9 cellular contexts compared by ENCODE assay signal in the genomic region with DNA sequence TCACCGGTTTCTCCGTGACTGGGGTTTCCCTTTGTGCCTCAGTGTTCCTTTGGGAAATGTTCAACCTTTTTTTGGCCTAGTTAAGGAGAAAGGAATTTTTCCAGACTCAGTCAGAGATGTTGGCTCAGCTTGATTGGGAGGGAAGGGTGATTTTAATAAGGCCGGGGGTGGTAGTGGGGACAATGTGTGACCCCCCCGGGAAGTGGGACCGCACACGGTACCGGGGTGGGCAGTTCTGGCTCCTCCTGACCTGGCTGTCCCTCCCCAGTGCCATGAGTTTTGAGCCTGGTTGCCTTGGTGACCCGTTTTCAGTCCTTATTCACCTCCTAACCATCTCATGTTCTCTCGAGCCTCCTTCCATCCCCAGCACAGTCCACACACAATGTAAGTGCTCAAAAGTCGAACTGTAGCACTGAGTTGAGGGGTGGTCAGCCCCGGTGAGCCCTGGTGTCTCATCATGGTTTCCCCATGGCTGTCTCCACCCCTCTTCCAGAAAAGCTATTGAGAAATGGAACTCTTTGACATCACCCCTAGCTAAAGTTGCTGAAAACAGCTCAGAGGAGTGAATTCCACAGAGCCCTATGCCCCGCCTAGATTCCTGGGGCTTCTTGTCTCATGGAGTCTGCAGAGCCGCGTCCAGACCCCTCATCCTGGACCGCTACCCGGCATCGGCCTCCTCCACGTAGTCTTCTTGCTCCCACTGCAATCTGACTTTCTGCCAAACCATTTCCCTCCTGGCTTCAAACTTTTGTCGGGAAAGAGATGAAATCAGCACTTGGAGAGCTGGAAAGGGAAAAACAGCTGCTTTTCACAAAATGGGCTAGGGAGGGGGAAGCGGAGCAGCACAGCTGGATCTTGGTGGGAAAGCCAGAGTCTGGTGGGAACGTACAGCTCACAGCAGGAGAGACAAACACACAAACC.
DNase-seq lines count a peak whose midpoint lies in the region; ATAC-seq, FAIRE-seq and TF ChIP-seq lines count a peak whose summit lies in the region.
"Had no signal": no experiment of that assay in that cellular context is flagged by ENCODE, and none has a peak within 500 bp of the region (broad histone marks: within the 10 kb centered on the region; RNA-seq: fewer than 3 reads in every experiment).

No MANE protein-coding gene starts in this region.

- TF ChIP-seq CTCF in choroid plexus epithelial cell (conservative IDR thresholded peaks at IDR 0.05; ENCODE audit: low read depth, low read length), result peak; percentile 7
- no peak for TF ChIP-seq CTCF in HepG2 (CRISPR knock-in tag; IDR thresholded peaks at IDR 0.05)
- no peak for TF ChIP-seq CTCF in smooth muscle cell (IDR thresholded peaks at IDR 0.05; ENCODE audit: borderline replicate concordance, insufficient read depth, poor library complexity, severe bottlenecking)

- POLR2A ChIA-PET in HepG2 (lab: Yijun Ruan, JAX), result interaction anchor here (1.0 to 2.4 kb wide), 6 partner anchors 10 to 154 kb away, joined by 3 to 14 read pairs (median 3); partner anchors contain the start of gene RRBP1

- H3K9me3 ChIP-seq in HepG2 (ENCODE audit: low read length) (no peaks in the 10 kb centered on the region; the same call in 1 of the 2 replicates), smooth muscle cell (replicated peaks; ENCODE audit: low read depth) (no peaks in the 10 kb centered on the region)

- peak; percentile 14; the same call in 1 of the 3 replicates for ATAC-seq in HepG2
- ATAC-seq in GM21423 (IDR thresholded peaks at IDR 0.05; ENCODE audit: unreplicated experiment), result no peak

- H3K36me3 ChIP-seq in HepG2 (replicated peaks in 1 of 2; ENCODE audit: control insufficient read depth in 1 of 2, insufficient read depth in 2 of 2, low read length in 2 of 2) (no peaks in the 10 kb centered on the region), smooth muscle cell (ENCODE audit: low read depth) (no peaks in the 10 kb centered on the region)

- H3K9ac ChIP-seq in HepG2 (ENCODE audit: insufficient read depth, low read depth, low read length), result no peak overlapping the region
- H3K9ac ChIP-seq in smooth muscle cell (ENCODE audit: low read depth), result peak overlapping the region; percentile 4

- in situ Hi-C loops in HepG2 (cut with HindIII; ENCODE audit: extremely low pct_ligation_motif_present, low pct_unique_long_range_greater_than_20kb), result no loop called here

- BruUV-seq in HepG2 (replicated peaks; lab: Mats Ljungman, UMichigan), result no TSS peak

- H3K4me3 ChIP-seq in choroid plexus epithelial cell (ENCODE audit: low read depth, low read length), result peak overlapping the region; percentile 32
- no peak overlapping the region for H3K4me3 ChIP-seq in HepG2 (replicated peaks in 1 of 3; ENCODE audit: insufficient read depth in 1 of 3, low read depth in 2 of 3, low read length in 3 of 3)
- no peak overlapping the region for H3K4me3 ChIP-seq in smooth muscle cell

- 68% methylated on average over 21 of the region's 21 CpGs for WGBS in HepG2 (ENCODE audit: low lambda C conversion rate)
- 67% methylated on average over 21 of the region's 21 CpGs for WGBS in smooth muscle cell (ENCODE audit: low lambda C conversion rate)

- no peak overlapping the region for H3K27ac ChIP-seq in HepG2 (ENCODE audit: extremely low read length, insufficient read depth, low read length)
- H3K27ac ChIP-seq in smooth muscle cell (ENCODE audit: low read depth), result peak overlapping the region; percentile 67

- no peak for FAIRE-seq in HepG2 (lab: Jason Lieb, UNC)

- H3F3A ChIP-seq in smooth muscle cell (ENCODE audit: low read depth), result peaks cover 10% of the 10 kb centered on the region

- TF ChIP-seq POLR2A in HepG2 (IDR thresholded peaks at IDR 0.05; ENCODE audit: insufficient read depth in 1 of 2, low read depth in 2 of 2, low read length in 2 of 2), result no peak

- H4K20me1 ChIP-seq in HepG2 (ENCODE audit: insufficient read depth, low read length) (no peaks in the 10 kb centered on the region), smooth muscle cell (ENCODE audit: low read depth) (no peaks in the 10 kb centered on the region)

- H2AFZ ChIP-seq in HepG2 (ENCODE audit: low read length) (no peak overlapping the region), smooth muscle cell (ENCODE audit: low read depth) (peak overlapping the region; percentile 67)

- TF ChIP-seq RAD21 in HepG2 (CRISPR knock-in tag; IDR thresholded peaks at IDR 0.05), result no peak

- H3K27me3 ChIP-seq in HepG2 (ENCODE audit: control insufficient read depth in 1 of 2, insufficient read depth in 2 of 2, low read length in 2 of 2) (peaks cover 0 to 10% of the 10 kb centered on the region in 2 experiments; a peak in 3 of 5 replicates), smooth muscle cell (ENCODE audit: low read depth) (no peaks in the 10 kb centered on the region)

- intact Hi-C loops in HepG2 (cut with micrococcal nuclease; ENCODE audit: unreplicated experiment), result no loop called here

- H3K4me1 ChIP-seq in HepG2 (ENCODE audit: insufficient read depth, low read length) (peaks cover 20% of the 10 kb centered on the region), smooth muscle cell (ENCODE audit: low read depth) (peaks cover 14% of the 10 kb centered on the region)

- H3K79me2 ChIP-seq in HepG2 (ENCODE audit: insufficient read depth, low read length), result no peaks in the 10 kb centered on the region
- no peaks in the 10 kb centered on the region for H3K79me2 ChIP-seq in smooth muscle cell (ENCODE audit: low read depth)

- TF ChIP-seq EP300 in HepG2 (IDR thresholded peaks at IDR 0.05; ENCODE audit: low read depth in 2 of 2, low read length in 2 of 2), result no peak
- no peak for TF ChIP-seq EP300 in HepG2 (CRISPR knock-in tag; IDR thresholded peaks at IDR 0.05; ENCODE audit: borderline replicate concordance)

- no peak overlapping the region for H3K4me2 ChIP-seq in HepG2 (ENCODE audit: low read depth, low read length)
- peak overlapping the region; percentile 20 for H3K4me2 ChIP-seq in smooth muscle cell

- CTCF ChIA-PET in HepG2 (lab: Yijun Ruan, JAX; ENCODE audit: low intra/inter-chr PET ratio, low total read pairs), result no interaction called here

- DNase-seq in GM04503 (ENCODE audit: low read depth) (peak; percentile 79), choroid plexus epithelial cell (ENCODE audit: low read depth) (peak; percentile 95), HepG2 (ENCODE audit: low spot score) (no peak), smooth muscle cell (lab: John Stamatoyannopoulos, UW; ENCODE audit: unreplicated experiment) (no peak), SIG-M5 (lab: John Stamatoyannopoulos, UW) (no peak), NCI-H2171 treated with DMSO at 0.1 percent for 48 hours (lab: John Stamatoyannopoulos, UW) (no peak)
- DNase-seq in stimulated activated naive CD4-positive, alpha-beta T cell treated with Interleukin-2 at 50 U/mL for 16 hours (lab: John Stamatoyannopoulos, UW), result no peak
- DNase-seq: activated CD8-positive, alpha-beta memory T cell treated with anti-CD3 and anti-CD28 coated beads, Interleukin-2, amount 50 U/mL, for 48 hours had no signal

TF ChIP-seq in HepG2, 621 proteins besides CTCF, POLR2A, EP300 and RAD21 (continues in another document):
- TF ChIP-seq, protein P1, sequence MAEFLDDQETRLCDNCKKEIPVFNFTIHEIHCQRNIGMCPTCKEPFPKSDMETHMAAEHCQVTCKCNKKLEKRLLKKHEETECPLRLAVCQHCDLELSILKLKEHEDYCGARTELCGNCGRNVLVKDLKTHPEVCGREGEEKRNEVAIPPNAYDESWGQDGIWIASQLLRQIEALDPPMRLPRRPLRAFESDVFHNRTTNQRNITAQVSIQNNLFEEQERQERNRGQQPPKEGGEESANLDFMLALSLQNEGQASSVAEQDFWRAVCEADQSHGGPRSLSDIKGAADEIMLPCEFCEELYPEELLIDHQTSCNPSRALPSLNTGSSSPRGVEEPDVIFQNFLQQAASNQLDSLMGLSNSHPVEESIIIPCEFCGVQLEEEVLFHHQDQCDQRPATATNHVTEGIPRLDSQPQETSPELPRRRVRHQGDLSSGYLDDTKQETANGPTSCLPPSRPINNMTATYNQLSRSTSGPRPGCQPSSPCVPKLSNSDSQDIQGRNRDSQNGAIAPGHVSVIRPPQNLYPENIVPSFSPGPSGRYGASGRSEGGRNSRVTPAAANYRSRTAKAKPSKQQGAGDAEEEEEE (CRISPR knock-in tag; IDR thresholded peaks at IDR 0.05; ENCODE audit: borderline replicate concordance), result no peak
- TF ChIP-seq, protein P2, sequence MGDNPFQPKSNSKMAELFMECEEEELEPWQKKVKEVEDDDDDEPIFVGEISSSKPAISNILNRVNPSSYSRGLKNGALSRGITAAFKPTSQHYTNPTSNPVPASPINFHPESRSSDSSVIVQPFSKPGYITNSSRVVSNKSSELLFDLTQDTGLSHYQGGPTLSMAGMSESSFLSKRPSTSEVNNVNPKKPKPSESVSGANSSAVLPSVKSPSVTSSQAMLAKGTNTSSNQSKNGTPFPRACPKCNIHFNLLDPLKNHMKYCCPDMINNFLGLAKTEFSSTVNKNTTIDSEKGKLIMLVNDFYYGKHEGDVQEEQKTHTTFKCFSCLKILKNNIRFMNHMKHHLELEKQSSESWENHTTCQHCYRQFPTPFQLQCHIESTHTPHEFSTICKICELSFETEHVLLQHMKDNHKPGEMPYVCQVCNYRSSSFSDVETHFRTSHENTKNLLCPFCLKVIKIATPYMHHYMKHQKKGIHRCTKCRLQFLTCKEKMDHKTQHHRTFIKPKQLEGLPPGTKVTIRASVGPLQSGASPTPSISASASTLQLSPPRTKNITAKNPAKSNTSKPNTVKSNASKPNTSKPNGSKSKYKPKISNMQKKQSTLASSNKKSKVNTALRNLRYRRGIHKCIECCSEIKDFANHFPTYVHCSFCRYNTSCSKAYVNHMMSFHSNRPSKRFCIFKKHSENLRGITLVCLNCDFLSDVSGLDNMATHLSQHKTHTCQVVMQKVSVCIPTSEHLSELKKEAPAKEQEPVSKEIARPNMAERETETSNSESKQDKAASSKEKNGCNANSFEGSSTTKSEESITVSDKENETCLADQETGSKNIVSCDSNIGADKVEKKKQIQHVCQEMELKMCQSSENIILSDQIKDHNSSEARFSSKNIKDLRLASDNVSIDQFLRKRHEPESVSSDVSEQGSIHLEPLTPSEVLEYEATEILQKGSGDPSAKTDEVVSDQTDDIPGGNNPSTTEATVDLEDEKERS (CRISPR knock-in tag; IDR thresholded peaks at IDR 0.05), result no peak
- TF ChIP-seq SATB2 (CRISPR knock-in tag; IDR thresholded peaks at IDR 0.05), result no peak
- no peak for TF ChIP-seq HOXA7 (CRISPR knock-in tag; IDR thresholded peaks at IDR 0.05)
- TF ChIP-seq ZNF737 (CRISPR knock-in tag; IDR thresholded peaks at IDR 0.05; ENCODE audit: borderline replicate concordance), result no peak
- TF ChIP-seq ZNF234 (CRISPR knock-in tag; conservative IDR thresholded peaks at IDR 0.05), result no peak
- TF ChIP-seq, protein P3, sequence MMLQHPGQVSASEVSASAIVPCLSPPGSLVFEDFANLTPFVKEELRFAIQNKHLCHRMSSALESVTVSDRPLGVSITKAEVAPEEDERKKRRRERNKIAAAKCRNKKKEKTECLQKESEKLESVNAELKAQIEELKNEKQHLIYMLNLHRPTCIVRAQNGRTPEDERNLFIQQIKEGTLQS (CRISPR knock-in tag; IDR thresholded peaks at IDR 0.05), result no peak
- TF ChIP-seq HDAC2 (CRISPR knock-in tag; IDR thresholded peaks at IDR 0.05), result no peak

Comparison
In these comparisons a context has a peak if more than half of its experiments do, and no peak if none do; other contexts are left out.
1. DNase-seq: peak in GM04503 (single experiment) and choroid plexus epithelial cell (single experiment); none in HepG2 (single experiment), smooth muscle cell (single experiment), stimulated activated naive CD4-positive, alpha-beta T cell treated with Interleukin-2 at 50 U/mL for 16 hours (single experiment), SIG-M5 (single experiment) and NCI-H2171 treated with DMSO at 0.1 percent for 48 hours (single experiment).